24 cellular contexts compared by ENCODE assay signal in genomic region chr15:48366574-48367312, GRCh38.
"Had no signal": no experiment of that assay in that cellular context is flagged by ENCODE, and none has a peak within 500 bp of the region (broad histone marks: within the 10 kb centered on the region; RNA-seq: fewer than 3 reads in every experiment).

No MANE protein-coding gene starts in this region.

- H3K27me3 ChIP-seq: stomach, vagina had no signal

- H3K4me3 Mint-ChIP-seq: activated CD8-positive, alpha-beta T cell treated with anti-CD3 and anti-CD28 coated beads, Interleukin-2, amount 10 ng/mL, durations not matched to agents 7 days and 5 days; activated naive CD8-positive, alpha-beta T cell treated with anti-CD3 and anti-CD28 coated beads for 36 hours; naive B cell; stimulated activated effector memory CD8-positive, alpha-beta T cell treated with anti-CD3 and anti-CD28 coated beads, Interleukin-12 subunit alpha, Interleukin-12 subunit beta, amount 100 ng/mL, for 72 hours; type B pancreatic cell had no signal

- H3K9ac ChIP-seq: parathyroid adenoma had no signal

- H3K27ac Mint-ChIP-seq: activated CD8-positive, alpha-beta T cell treated with anti-CD3 and anti-CD28 coated beads, Interleukin-2, amount 10 ng/mL, durations not matched to agents 7 days and 5 days; activated naive CD8-positive, alpha-beta T cell treated with anti-CD3 and anti-CD28 coated beads for 36 hours; naive B cell; stimulated activated effector memory CD8-positive, alpha-beta T cell treated with anti-CD3 and anti-CD28 coated beads, Interleukin-12 subunit alpha, Interleukin-12 subunit beta, amount 100 ng/mL, for 72 hours; type B pancreatic cell had no signal

- ATAC-seq: activated CD8-positive, alpha-beta T cell treated with anti-CD3 and anti-CD28 coated beads, Interleukin-2, amount 10 ng/mL, durations not matched to agents 7 days and 5 days; left colon; lower lobe of right lung; stimulated activated effector memory CD8-positive, alpha-beta T cell treated with anti-CD3 and anti-CD28 coated beads, Interleukin-12 subunit alpha, Interleukin-12 subunit beta, amount 100 ng/mL, for 72 hours had no signal

- FAIRE-seq: small intestine had no signal

- DNase-seq: activated CD4-positive, alpha-beta T cell treated with anti-CD3 and anti-CD28 coated beads for 1 hour; activated CD4-positive, alpha-beta T cell treated with anti-CD3 and anti-CD28 coated beads, Interleukin-2, amount 50 U/mL, for 1 hour; activated CD8-positive, alpha-beta T cell treated with anti-CD3 and anti-CD28 coated beads, Interleukin-2, amount 10 ng/mL, durations not matched to agents 7 days and 5 days; activated naive CD4-positive, alpha-beta T cell treated with Interleukin-2 at 50 U/mL for 16 hours; activated naive CD8-positive, alpha-beta T cell treated with anti-CD3 and anti-CD28 coated beads for 36 hours; activated T-cell treated with anti-CD3 and anti-CD28 coated beads, Interleukin-2, amount 50 U/mL, for 1 hour; amniotic stem cell; head of caudate nucleus; islet precursor cell; left colon; lower lobe of right lung; naive B cell; nucleus accumbens; small intestine; stimulated activated CD4-positive, alpha-beta T cell treated with anti-CD3 and anti-CD28 coated beads, Interleukin-2, amount 100 ng/mL, for 24 hours; stomach; T-helper 1 cell; T-helper 9 cell had no signal

- H2AFZ ChIP-seq: parathyroid adenoma had no signal

- H3K9me3 Mint-ChIP-seq: activated naive CD8-positive, alpha-beta T cell treated with anti-CD3 and anti-CD28 coated beads for 36 hours; stimulated activated effector memory CD8-positive, alpha-beta T cell treated with anti-CD3 and anti-CD28 coated beads, Interleukin-12 subunit alpha, Interleukin-12 subunit beta, amount 100 ng/mL, for 72 hours had no signal

- H3K4me1 ChIP-seq: lower lobe of right lung, parathyroid adenoma, stomach, vagina had no signal

- H3K4me3 ChIP-seq: lower lobe of right lung, stomach, thoracic aorta, vagina had no signal

- H3K79me2 ChIP-seq: parathyroid adenoma had no signal

- H3K36me3 Mint-ChIP-seq: activated naive CD8-positive, alpha-beta T cell treated with anti-CD3 and anti-CD28 coated beads for 36 hours; naive B cell; stimulated activated effector memory CD8-positive, alpha-beta T cell treated with anti-CD3 and anti-CD28 coated beads, Interleukin-12 subunit alpha, Interleukin-12 subunit beta, amount 100 ng/mL, for 72 hours; type B pancreatic cell had no signal

- H3K36me3 ChIP-seq: lower lobe of right lung, stomach, thoracic aorta, vagina had no signal

- H3K4me1 Mint-ChIP-seq: activated naive CD8-positive, alpha-beta T cell treated with anti-CD3 and anti-CD28 coated beads for 36 hours; naive B cell; stimulated activated effector memory CD8-positive, alpha-beta T cell treated with anti-CD3 and anti-CD28 coated beads, Interleukin-12 subunit alpha, Interleukin-12 subunit beta, amount 100 ng/mL, for 72 hours had no signal

- H3K27ac ChIP-seq: epithelial cell of prostate, lower lobe of right lung, parathyroid adenoma, stomach, thoracic aorta, vagina had no signal

- H3K9me3 ChIP-seq: lower lobe of right lung, stomach, thoracic aorta, vagina had no signal
